Comparison of ENCODE assay signal across 14 cellular contexts in the genomic region with DNA sequence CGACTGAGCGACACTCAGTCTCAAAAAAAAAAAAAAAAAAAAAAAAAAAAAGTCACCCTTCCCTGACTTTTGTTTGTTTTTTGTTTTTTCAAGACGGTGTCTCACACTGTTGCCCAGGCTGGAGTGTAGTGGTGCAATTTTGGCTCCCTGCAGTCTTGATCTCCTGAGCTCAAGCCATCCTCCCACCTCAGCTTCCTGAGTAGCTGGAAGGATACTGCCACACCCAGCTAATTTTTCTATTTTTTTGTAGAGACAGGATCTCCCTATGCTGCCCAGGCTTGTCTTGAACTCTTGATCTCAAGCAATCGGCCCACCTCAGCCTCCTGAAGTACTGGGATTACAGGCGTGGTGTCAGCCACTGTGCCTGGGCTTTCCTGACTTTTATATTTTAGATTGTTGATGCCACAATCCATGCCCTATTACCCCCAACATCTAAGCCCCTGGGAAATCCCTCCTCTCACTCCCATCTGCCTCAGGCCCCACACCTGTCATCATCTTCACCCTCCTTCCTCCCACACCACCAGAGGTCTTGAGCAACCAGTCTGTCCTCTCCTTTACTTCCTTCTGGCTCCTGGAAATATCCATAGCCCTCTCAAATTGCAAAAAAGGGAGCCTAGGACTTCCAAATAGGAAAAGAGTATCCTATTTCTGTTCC. TPM values are rescaled to one million over a fixed set of nuclear protein-coding genes. Genes with fewer than 3 reads are reported as not detected.
DNase-seq lines count a peak whose midpoint lies in the region; ATAC-seq and TF ChIP-seq lines count a peak whose summit lies in the region.
"Had no signal": no experiment of that assay in that cellular context is flagged by ENCODE, and none has a peak within 500 bp of the region (broad histone marks: within the 10 kb centered on the region; RNA-seq: fewer than 3 reads in every experiment).

No MANE protein-coding gene starts in this region.

- no peaks in the 10 kb centered on the region for H3K27me3 Mint-ChIP-seq in stimulated activated naive CD8-positive, alpha-beta T cell treated with anti-CD3 and anti-CD28 coated beads, Interleukin-15, Interleukin-2, amounts not matched to agents 100 ng/mL and 50 ng/mL, for 24 hours
- no peaks in the 10 kb centered on the region for H3K27me3 Mint-ChIP-seq in activated naive CD8-positive, alpha-beta T cell treated with anti-CD3 and anti-CD28 coated beads, Interleukin-2, amount 50 U/mL, for 24 hours
- H3K27me3 Mint-ChIP-seq: stimulated activated naive B cell treated with anti-CD40 and anti-IgM and Interleukin-4, amounts not matched to agents 10 μg/mL and 1 μg/mL and 100 μg/mL, for 72 hours had no signal

- no peak for DNase-seq in stimulated activated naive CD8-positive, alpha-beta T cell treated with anti-CD3 and anti-CD28 coated beads, Interleukin-15, Interleukin-2, amounts not matched to agents 100 U/mL and 50 U/mL, for 24 hours
- DNase-seq in activated naive CD8-positive, alpha-beta T cell treated with anti-CD3 and anti-CD28 coated beads, Interleukin-2, amount 50 U/mL, for 24 hours = no peak
- DNase-seq in left lung (no peak), esophagus muscularis mucosa (ENCODE audit: extremely low spot score) (no peak), EL (no peak)
- DNase-seq: CD8-positive, alpha-beta T cell; NCI-H2029 treated with DMSO at 0.1 percent for 48 hours; posterior cingulate gyrus; stimulated activated CD4-positive, alpha-beta T cell treated with anti-CD3 and anti-CD28 coated beads, Interleukin-2, amount 100 ng/mL, for 24 hours; stimulated activated naive B cell treated with anti-CD40 and anti-IgM and Interleukin-4, amounts not matched to agents 10 μg/mL and 1 μg/mL and 100 μg/mL, for 72 hours had no signal

- no peak overlapping the region for H3K4me3 Mint-ChIP-seq in stimulated activated naive CD8-positive, alpha-beta T cell treated with anti-CD3 and anti-CD28 coated beads, Interleukin-15, Interleukin-2, amounts not matched to agents 100 ng/mL and 50 ng/mL, for 24 hours
- no peak overlapping the region for H3K4me3 Mint-ChIP-seq in activated naive CD8-positive, alpha-beta T cell treated with anti-CD3 and anti-CD28 coated beads, Interleukin-2, amount 50 U/mL, for 24 hours
- H3K4me3 Mint-ChIP-seq: CD8-positive, alpha-beta T cell; stimulated activated naive B cell treated with anti-CD40 and anti-IgM and Interleukin-4, amounts not matched to agents 10 μg/mL and 1 μg/mL and 100 μg/mL, for 72 hours had no signal

- H3K27ac Mint-ChIP-seq in stimulated activated naive CD8-positive, alpha-beta T cell treated with anti-CD3 and anti-CD28 coated beads, Interleukin-15, Interleukin-2, amounts not matched to agents 100 ng/mL and 50 ng/mL, for 24 hours = peak overlapping the region; percentile 45
- peak overlapping the region; percentile 32 for H3K27ac Mint-ChIP-seq in activated naive CD8-positive, alpha-beta T cell treated with anti-CD3 and anti-CD28 coated beads, Interleukin-2, amount 50 U/mL, for 24 hours
- H3K27ac Mint-ChIP-seq: CD8-positive, alpha-beta T cell; stimulated activated naive B cell treated with anti-CD40 and anti-IgM and Interleukin-4, amounts not matched to agents 10 μg/mL and 1 μg/mL and 100 μg/mL, for 72 hours had no signal

- no peak for TF ChIP-seq EP300 in esophagus muscularis mucosa (IDR thresholded peaks at IDR 0.05)

- no peaks in the 10 kb centered on the region for H3K27me3 ChIP-seq in left lung
- H3K27me3 ChIP-seq in esophagus muscularis mucosa = no peaks in the 10 kb centered on the region

- H3K4me1 ChIP-seq in left lung (peaks cover 4 to 8% of the 10 kb centered on the region in 2 donors), esophagus muscularis mucosa (peaks cover 0 to 7% (median 0%) of the 10 kb centered on the region in 4 donors)

- peaks cover 56% of the 10 kb centered on the region for H3K36me3 Mint-ChIP-seq in stimulated activated naive CD8-positive, alpha-beta T cell treated with anti-CD3 and anti-CD28 coated beads, Interleukin-15, Interleukin-2, amounts not matched to agents 100 ng/mL and 50 ng/mL, for 24 hours (ENCODE audit: low read depth)
- H3K36me3 Mint-ChIP-seq in activated naive CD8-positive, alpha-beta T cell treated with anti-CD3 and anti-CD28 coated beads, Interleukin-2, amount 50 U/mL, for 24 hours (ENCODE audit: low read depth) = peaks cover 56% of the 10 kb centered on the region

- H3K27ac ChIP-seq in left lung (peak overlapping the region; percentile 28 to 33), esophagus muscularis mucosa (replicated peaks in 1 of 4) (no peak overlapping the region)

- no peak for ATAC-seq in stimulated activated naive CD8-positive, alpha-beta T cell treated with anti-CD3 and anti-CD28 coated beads, Interleukin-15, Interleukin-2, amounts not matched to agents 100 U/mL and 50 U/mL, for 24 hours
- ATAC-seq in activated naive CD8-positive, alpha-beta T cell treated with anti-CD3 and anti-CD28 coated beads, Interleukin-2, amount 50 U/mL, for 24 hours = no peak
- ATAC-seq in left lung = peak; percentile 52
- no peak for ATAC-seq in GM18870 (IDR thresholded peaks at IDR 0.05; ENCODE audit: unreplicated experiment)
- ATAC-seq in GM21515 (IDR thresholded peaks at IDR 0.05; ENCODE audit: unreplicated experiment) = no peak
- ATAC-seq: CD8-positive, alpha-beta T cell; stimulated activated naive B cell treated with anti-CD40 and anti-IgM and Interleukin-4, amounts not matched to agents 10 μg/mL and 1 μg/mL and 100 μg/mL, for 72 hours had no signal

- H3K9me3 Mint-ChIP-seq in stimulated activated naive CD8-positive, alpha-beta T cell treated with anti-CD3 and anti-CD28 coated beads, Interleukin-15, Interleukin-2, amounts not matched to agents 100 ng/mL and 50 ng/mL, for 24 hours = no peaks in the 10 kb centered on the region
- no peaks in the 10 kb centered on the region for H3K9me3 Mint-ChIP-seq in activated naive CD8-positive, alpha-beta T cell treated with anti-CD3 and anti-CD28 coated beads, Interleukin-2, amount 50 U/mL, for 24 hours
- H3K9me3 Mint-ChIP-seq: CD8-positive, alpha-beta T cell; stimulated activated naive B cell treated with anti-CD40 and anti-IgM and Interleukin-4, amounts not matched to agents 10 μg/mL and 1 μg/mL and 100 μg/mL, for 72 hours had no signal

- 61% methylated on average over 5 of the region's 5 CpGs for WGBS in esophagus muscularis mucosa

- TF ChIP-seq POLR2A in esophagus muscularis mucosa (IDR thresholded peaks at IDR 0.05; ENCODE audit: low read depth) = no peak

- H3K4me1 Mint-ChIP-seq in stimulated activated naive CD8-positive, alpha-beta T cell treated with anti-CD3 and anti-CD28 coated beads, Interleukin-15, Interleukin-2, amounts not matched to agents 100 ng/mL and 50 ng/mL, for 24 hours (ENCODE audit: low read depth) = peaks cover 53% of the 10 kb centered on the region
- peaks cover 50% of the 10 kb centered on the region for H3K4me1 Mint-ChIP-seq in activated naive CD8-positive, alpha-beta T cell treated with anti-CD3 and anti-CD28 coated beads, Interleukin-2, amount 50 U/mL, for 24 hours

- no peak overlapping the region for H3K4me3 ChIP-seq in left lung
- no peak overlapping the region for H3K4me3 ChIP-seq in esophagus muscularis mucosa
- H3K4me3 ChIP-seq: lung had no signal

- intact Hi-C loops in left lung (cut with DNase I) = no loop called here
- intact Hi-C loops in esophagus muscularis mucosa (cut with DNase I) = no loop called here

- H3K36me3 ChIP-seq in left lung (peaks cover 0 to 44% of the 10 kb centered on the region in 2 donors), esophagus muscularis mucosa (peaks cover 13 to 87% (median 52%) of the 10 kb centered on the region in 4 donors)

- H3K9me3 ChIP-seq in left lung (no peaks in the 10 kb centered on the region), esophagus muscularis mucosa (no peaks in the 10 kb centered on the region)

- TF ChIP-seq CTCF in left lung (IDR thresholded peaks at IDR 0.05) (no peak), esophagus muscularis mucosa (IDR thresholded peaks at IDR 0.05) (no peak)

RNA-seq across cellular contexts. Expression of a gene that starts 7.8 kb away (rescaled TPM):
- total RNA-seq in left lung = 1 to 10 TPM; 7.5 to 8.5 TPM
- 10 to 100 TPM in 2 of 4 donors, 1 to 10 TPM in 2; 6.2 to 20.4 (median 9.7) TPM for total RNA-seq in esophagus muscularis mucosa

RNA-seq across cellular contexts. Expression of a gene that starts 13.1 kb away (rescaled TPM):
- total RNA-seq in left lung = 10 to 100 TPM; 37.9 to 43.1 TPM
- 1,000 to 10,000 TPM in 1 of 4 donors, 100 to 1,000 TPM in 3; 104 to 1,982 (median 577) TPM for total RNA-seq in esophagus muscularis mucosa

RNA-seq across cellular contexts. Expression of a gene that starts 31.6 kb away (rescaled TPM):
- 10 to 100 TPM; 26.1 to 26.3 TPM for total RNA-seq in left lung
- total RNA-seq in esophagus muscularis mucosa = 10 to 100 TPM; 18.3 to 29.0 (median 25.3) TPM

RNA-seq across cellular contexts. Expression of a gene that starts 51.3 kb away (rescaled TPM):
- total RNA-seq in left lung (10 to 100 TPM; 38.6 to 88.8 TPM), esophagus muscularis mucosa (10 to 100 TPM; 13.9 to 25.0 (median 19.0) TPM)

RNA-seq across cellular contexts. Expression of a gene that starts 54.8 kb away (rescaled TPM):
- total RNA-seq in left lung (100 to 1,000 TPM; 116 to 175 TPM), esophagus muscularis mucosa (100 to 1,000 TPM; 116 to 189 (median 138) TPM)

Comparison
In these comparisons a context has a peak if more than half of its experiments do, and no peak if none do; other contexts are left out.
1. H3K27ac ChIP-seq: peak in left lung (2 of 2); none in esophagus muscularis mucosa (0 of 4).